1 cellular context compared by ENCODE assay signal in the genomic region with DNA sequence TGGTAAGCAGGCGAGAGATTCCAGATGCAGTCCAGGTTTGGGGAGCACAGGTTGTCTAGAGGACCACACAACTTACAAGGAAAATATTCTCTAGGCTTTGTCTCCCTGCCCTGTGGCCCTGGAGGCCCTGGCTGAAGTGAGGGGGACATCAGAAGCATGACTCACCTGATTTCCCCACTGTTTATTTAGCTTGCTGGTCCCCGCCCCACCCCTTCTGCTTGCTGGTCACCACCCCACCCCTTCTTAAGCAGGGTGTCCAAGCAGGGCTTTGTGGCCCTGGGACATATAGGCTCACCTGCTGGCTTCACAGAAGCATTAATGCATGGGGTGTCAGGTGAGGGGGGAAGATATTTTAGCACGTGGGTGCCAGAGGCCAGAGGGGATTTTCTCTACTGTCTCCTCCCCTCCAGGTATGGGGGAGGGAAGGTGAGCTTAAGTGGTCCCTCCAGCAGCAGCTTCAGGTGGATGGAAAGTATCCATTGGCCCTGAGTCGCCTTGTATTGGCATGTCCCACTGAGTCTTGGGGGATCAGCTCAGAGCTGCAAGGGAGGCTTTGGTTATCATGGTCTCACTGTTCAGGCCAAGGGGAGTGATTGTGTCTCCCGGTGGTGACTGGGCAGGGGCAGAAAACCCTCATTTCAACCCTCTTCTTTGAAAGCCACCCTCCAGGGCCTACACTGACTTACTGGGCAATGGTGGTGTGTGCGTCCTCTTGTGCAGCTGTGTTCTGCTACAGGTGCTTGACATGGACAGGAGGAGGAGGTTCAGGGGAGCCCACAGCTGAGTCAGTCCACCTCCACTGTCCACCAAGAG.
TF ChIP-seq lines count a peak whose summit lies in the region.

No MANE protein-coding gene starts in this region.

TF ChIP-seq in HCT116, 20 proteins besides CTCF, POLR2A, EP300 and RAD21:
- TF ChIP-seq YY1 (IDR thresholded peaks at IDR 0.05; ENCODE audit: extremely low read depth, insufficient replicate concordance, low read depth, low read length) (no peak), ELF1 (IDR thresholded peaks at IDR 0.05; ENCODE audit: borderline replicate concordance, low read depth) (no peak)
